In genomic region chr1:206560021-206560716, GRCh38 we compare ENCODE assay signal across 8 cellular contexts. TPM values are rescaled to one million over a fixed set of nuclear protein-coding genes. Genes with fewer than 3 reads are reported as not detected.
DNase-seq lines count a peak whose midpoint lies in the region; ATAC-seq and TF ChIP-seq lines count a peak whose summit lies in the region.
"Had no signal": no experiment of that assay in that cellular context is flagged by ENCODE, and none has a peak within 500 bp of the region (broad histone marks: within the 10 kb centered on the region; RNA-seq: fewer than 3 reads in every experiment).

No MANE protein-coding gene starts in this region.

- H3K9me3 ChIP-seq in WERI-Rb-1 (ENCODE audit: severe bottlenecking) = no peaks in the 10 kb centered on the region
- H3K9me3 ChIP-seq in left ventricle myocardium inferior (replicated peaks) = no peaks in the 10 kb centered on the region
- no peaks in the 10 kb centered on the region for H3K9me3 ChIP-seq in mucosa of descending colon

- H3K27me3 ChIP-seq in WERI-Rb-1 (ENCODE audit: insufficient read depth, low read depth, severe bottlenecking) (no peaks in the 10 kb centered on the region), left ventricle myocardium inferior (ENCODE audit: low read depth) (no peaks in the 10 kb centered on the region)

- intact Hi-C loops in left ventricle myocardium inferior (cut with micrococcal nuclease) = no loop called here
- intact Hi-C loops in mucosa of descending colon (cut with DNase I, micrococcal nuclease) = no loop called here

- DNase-seq in Jurkat, Clone E6-1 (ENCODE audit: low read depth, low spot score) = no peak
- DNase-seq in WERI-Rb-1 = peak; percentile 52
- DNase-seq in left ventricle myocardium inferior = no peak
- peak; percentile 65 for DNase-seq in stimulated activated CD8-positive, alpha-beta memory T cell treated with anti-CD3 and anti-CD28 coated beads, Interleukin-4, amount 100 ng/mL, for 48 hours
- no peak for DNase-seq in mucosa of descending colon
- no peak for DNase-seq in SKM-1 treated with dmso at 0.1 percent for 144 hours (lab: John Stamatoyannopoulos, UW; ENCODE audit: unreplicated experiment)
- DNase-seq: SW 1271 had no signal

- no peak for ATAC-seq in mucosa of descending colon
- ATAC-seq in GM21423 (IDR thresholded peaks at IDR 0.05; ENCODE audit: unreplicated experiment) = no peak

- peaks cover 7% of the 10 kb centered on the region for H3K36me3 ChIP-seq in WERI-Rb-1
- H3K36me3 ChIP-seq in left ventricle myocardium inferior = no peaks in the 10 kb centered on the region
- H3K36me3 ChIP-seq in mucosa of descending colon (ENCODE audit: low read depth) = no peaks in the 10 kb centered on the region

- peak overlapping the region; percentile 98 for H3K4me3 ChIP-seq in Jurkat, Clone E6-1 (ENCODE audit: low read length)
- H3K4me3 ChIP-seq in WERI-Rb-1 (ENCODE audit: low read depth, low read length) (no peak overlapping the region), left ventricle myocardium inferior (no peak overlapping the region), mucosa of descending colon (no peak overlapping the region)

- peak overlapping the region; percentile 17 for H3K27ac ChIP-seq in WERI-Rb-1
- peak overlapping the region; percentile 64 for H3K27ac ChIP-seq in left ventricle myocardium inferior (replicated peaks)

- TF ChIP-seq CTCF in WERI-Rb-1 (IDR thresholded peaks at IDR 0.05; ENCODE audit: low read depth, low read length) (no peak), left ventricle myocardium inferior (IDR thresholded peaks at IDR 0.05; ENCODE audit: borderline replicate concordance) (no peak), mucosa of descending colon (IDR thresholded peaks at IDR 0.05) (no peak)

- H3K4me1 ChIP-seq in left ventricle myocardium inferior = peaks cover 66% of the 10 kb centered on the region
- H3K4me1 ChIP-seq in mucosa of descending colon (ENCODE audit: low read depth) = peaks cover 43% of the 10 kb centered on the region

RNA-seq across cellular contexts. Expression of gene EIF2D, which starts 52.1 kb away (rescaled TPM):
- 66.3 TPM for polyA plus RNA-seq in Jurkat, Clone E6-1 (2012; ENCODE audit: insufficient read depth, insufficient read length)
- total RNA-seq in left ventricle myocardium inferior = 29.2 TPM
- 10 to 100 TPM; 36.8 to 47.8 (median 43.9) TPM for total RNA-seq in mucosa of descending colon

RNA-seq across cellular contexts. Expression of gene RASSF5, which starts 52.8 kb away (rescaled TPM):
- 69.3 TPM for polyA plus RNA-seq in Jurkat, Clone E6-1 (2012; ENCODE audit: insufficient read depth, insufficient read length)
- 7.8 TPM for total RNA-seq in left ventricle myocardium inferior
- total RNA-seq in mucosa of descending colon = 1 to 10 TPM; 5.3 to 7.6 (median 5.8) TPM

Comparison
In these comparisons a context has a peak if more than half of its experiments do, and no peak if none do; other contexts are left out.
1. DNase-seq: peak in WERI-Rb-1 (single experiment) and stimulated activated CD8-positive, alpha-beta memory T cell treated with anti-CD3 and anti-CD28 coated beads, Interleukin-4, amount 100 ng/mL, for 48 hours (single experiment); none in Jurkat, Clone E6-1 (single experiment), left ventricle myocardium inferior (single experiment), mucosa of descending colon (0 of 3) and SKM-1 treated with dmso at 0.1 percent for 144 hours (single experiment).